Comparison of ENCODE assay signal across 14 cellular contexts in the genomic region with DNA sequence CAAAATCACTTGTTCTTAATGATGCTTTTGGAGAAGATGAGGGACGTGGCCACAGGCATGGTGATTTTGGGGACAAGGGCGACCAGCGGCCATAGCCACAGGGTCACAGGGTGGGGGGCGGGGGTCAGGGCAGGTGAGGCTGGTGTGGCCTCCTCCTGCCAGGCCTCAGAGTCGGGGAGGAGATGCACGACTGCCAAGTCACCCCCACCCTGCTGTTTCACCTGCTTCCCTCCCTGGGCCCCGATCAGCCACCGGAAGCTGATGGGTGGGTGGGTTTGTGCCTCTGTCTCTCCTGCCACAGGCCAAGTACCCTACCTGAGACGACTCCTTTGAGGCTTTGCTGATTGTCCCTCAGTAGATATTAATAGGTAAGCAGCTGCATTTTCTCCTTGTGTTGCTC.
"Had no signal": no experiment of that assay in that cellular context is flagged by ENCODE, and none has a peak within 500 bp of the region (broad histone marks: within the 10 kb centered on the region; RNA-seq: fewer than 3 reads in every experiment).

No MANE protein-coding gene starts in this region.

- H3K36me3 Mint-ChIP-seq: activated naive CD8-positive, alpha-beta T cell treated with anti-CD3 and anti-CD28 coated beads, Interleukin-2, amount 10 ng/mL, durations not matched to agents 7 days and 5 days; naive thymus-derived CD4-positive, alpha-beta T cell had no signal

- DNase-seq: activated CD4-positive, alpha-beta T cell treated with anti-CD3 and anti-CD28 coated beads, Interleukin-2, amount 50 U/mL, for 1 hour; activated CD4-positive, CD25-positive, alpha-beta regulatory T cell; activated gamma-delta T cell treated with Interleukin-2 at 50 U/mL for 16 hours; activated naive CD8-positive, alpha-beta T cell treated with anti-CD3 and anti-CD28 coated beads, Interleukin-2, amount 10 ng/mL, durations not matched to agents 7 days and 5 days; hypothalamus; lower lobe of right lung; naive thymus-derived CD4-positive, alpha-beta T cell; occipital lobe; stimulated activated CD4-positive, alpha-beta T cell treated with anti-CD3 and anti-CD28 coated beads, Interleukin-2, amount 100 ng/mL, for 48 hours; stimulated activated naive CD8-positive, alpha-beta T cell treated with anti-CD3 and anti-CD28 coated beads, Interleukin-15, amount 100 ng/mL, for 72 hours; T-helper 17 cell; uterus had no signal

- H3K9me3 ChIP-seq: breast epithelium, lower lobe of right lung, uterus had no signal

- ATAC-seq: lower lobe of right lung; naive thymus-derived CD4-positive, alpha-beta T cell; stimulated activated naive CD8-positive, alpha-beta T cell treated with anti-CD3 and anti-CD28 coated beads, Interleukin-15, amount 100 ng/mL, for 72 hours; T-helper 17 cell had no signal

- H3K9me3 Mint-ChIP-seq: activated naive CD8-positive, alpha-beta T cell treated with anti-CD3 and anti-CD28 coated beads, Interleukin-2, amount 10 ng/mL, durations not matched to agents 7 days and 5 days; naive thymus-derived CD4-positive, alpha-beta T cell; stimulated activated naive CD8-positive, alpha-beta T cell treated with anti-CD3 and anti-CD28 coated beads, Interleukin-15, amount 100 ng/mL, for 72 hours had no signal

- H3K4me3 ChIP-seq: breast epithelium, dorsolateral prefrontal cortex, lower lobe of right lung, uterus had no signal

- H3K27me3 ChIP-seq: uterus had no signal

- H3K4me1 Mint-ChIP-seq: activated naive CD8-positive, alpha-beta T cell treated with anti-CD3 and anti-CD28 coated beads, Interleukin-2, amount 10 ng/mL, durations not matched to agents 7 days and 5 days; stimulated activated naive CD8-positive, alpha-beta T cell treated with anti-CD3 and anti-CD28 coated beads, Interleukin-15, amount 100 ng/mL, for 72 hours had no signal

- H3K4me1 ChIP-seq: breast epithelium, lower lobe of right lung, uterus had no signal

- H3K4me3 Mint-ChIP-seq: activated naive CD8-positive, alpha-beta T cell treated with anti-CD3 and anti-CD28 coated beads, Interleukin-2, amount 10 ng/mL, durations not matched to agents 7 days and 5 days; naive thymus-derived CD4-positive, alpha-beta T cell; stimulated activated naive CD8-positive, alpha-beta T cell treated with anti-CD3 and anti-CD28 coated beads, Interleukin-15, amount 100 ng/mL, for 72 hours; T-helper 17 cell had no signal

- H3K36me3 ChIP-seq: breast epithelium, lower lobe of right lung, uterus had no signal

- H3K27ac Mint-ChIP-seq: activated naive CD8-positive, alpha-beta T cell treated with anti-CD3 and anti-CD28 coated beads, Interleukin-2, amount 10 ng/mL, durations not matched to agents 7 days and 5 days; naive thymus-derived CD4-positive, alpha-beta T cell; stimulated activated naive CD8-positive, alpha-beta T cell treated with anti-CD3 and anti-CD28 coated beads, Interleukin-15, amount 100 ng/mL, for 72 hours; T-helper 17 cell had no signal

- H3K27ac ChIP-seq: breast epithelium, dorsolateral prefrontal cortex, lower lobe of right lung, uterus had no signal
